8 cellular contexts compared by ENCODE assay signal in the genomic region with DNA sequence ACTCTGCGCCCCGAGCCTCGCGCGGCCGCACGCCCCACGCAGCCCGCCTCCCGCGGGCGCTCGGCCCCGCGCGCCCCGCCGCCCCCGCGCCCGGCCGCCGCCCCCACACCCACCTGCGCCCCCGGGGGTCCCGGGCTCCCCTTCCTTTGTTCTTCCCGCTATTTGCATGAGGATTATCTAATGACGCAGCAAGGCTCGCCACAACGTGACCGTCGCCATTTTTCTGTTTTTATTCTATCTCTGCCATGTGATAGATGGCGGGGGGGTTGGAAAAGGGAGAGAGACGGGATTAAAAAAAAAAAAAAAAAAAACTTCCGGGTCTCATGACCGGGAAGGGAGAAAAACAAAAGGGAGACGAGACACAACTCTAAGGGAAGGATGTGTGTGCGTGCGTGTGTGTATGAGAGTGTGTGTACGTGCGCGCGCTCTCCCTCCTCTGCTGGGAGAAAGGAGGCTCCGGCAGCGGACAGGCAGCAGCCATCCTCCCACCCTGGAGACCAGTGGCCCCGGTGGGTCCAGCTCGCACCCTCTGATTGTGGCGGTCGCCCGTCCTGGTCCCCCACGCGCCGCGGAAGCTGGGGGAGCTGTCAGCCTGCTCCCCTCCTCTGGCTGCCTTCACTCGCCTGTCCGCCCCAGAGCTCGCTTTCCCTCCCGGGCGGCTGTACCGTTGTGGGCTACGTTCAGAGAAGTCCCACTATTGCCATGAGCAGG.
A peak's percentile ranks its signal among the peaks of the same experiment; 100 is the strongest.
DNase-seq lines count a peak whose midpoint lies in the region; ATAC-seq, FAIRE-seq and TF ChIP-seq lines count a peak whose summit lies in the region.

No MANE protein-coding gene starts in this region.

- ATAC-seq in heart right ventricle, result peak; percentile 30 to 70 (median 62)
- peak; percentile 49 for ATAC-seq in upper lobe of right lung

- no peak for TF ChIP-seq CTCF in NB4 (IDR thresholded peaks at IDR 0.05; ENCODE audit: low read depth, low read length)
- TF ChIP-seq CTCF in heart right ventricle (IDR thresholded peaks at IDR 0.05), result no peak
- TF ChIP-seq CTCF in ovary (IDR thresholded peaks at IDR 0.05), result no peak
- TF ChIP-seq CTCF in upper lobe of right lung (IDR thresholded peaks at IDR 0.05), result no peak

- DNase-seq in DMS114 treated with DMSO at 0.1 percent for 48 hours (lab: John Stamatoyannopoulos, UW; ENCODE audit: unreplicated experiment) (peak; percentile 69), H54 (ENCODE audit: insufficient read length, low spot score) (peak; percentile 61), NB4 (ENCODE audit: low read depth) (peak; percentile 64), SW 1271 (lab: John Stamatoyannopoulos, UW) (peak; percentile 12 to 67), amygdala (lab: John Stamatoyannopoulos, UW) (peak in 55 of 56 donors; percentile 26 to 86 (median 71)), heart right ventricle (peak; percentile 66 to 86), ovary (peak; percentile 77 to 85 (median 81)), upper lobe of right lung (peak; percentile 83)

- H3K36me3 ChIP-seq in heart right ventricle (peaks cover 0 to 10% (median 0%) of the 10 kb centered on the region in 9 donors), ovary (no peaks in the 10 kb centered on the region), upper lobe of right lung (no peaks in the 10 kb centered on the region)

- TF ChIP-seq EP300 in ovary (IDR thresholded peaks at IDR 0.05), result no peak

- H3K27me3 ChIP-seq in heart right ventricle, result no peaks in the 10 kb centered on the region
- no peaks in the 10 kb centered on the region for H3K27me3 ChIP-seq in ovary
- H3K27me3 ChIP-seq in upper lobe of right lung, result no peaks in the 10 kb centered on the region

- 0 to 1% methylated on average over 57 to 61 of the region's 61 CpGs for WGBS in heart right ventricle, 2 donors
- 0 to 1% (median 1%) methylated on average over 42 to 61 of the region's 61 CpGs for WGBS in ovary, 3 donors

- peak; percentile 43 for FAIRE-seq in H54 (lab: Jason Lieb, UNC)

- H3K4me1 ChIP-seq in heart right ventricle (peaks cover 3 to 43% (median 40%) of the 10 kb centered on the region in 9 donors), ovary (ENCODE audit: insufficient read depth) (peaks cover 8% of the 10 kb centered on the region), upper lobe of right lung (peaks cover 32% of the 10 kb centered on the region)

- TF ChIP-seq POLR2A in H54 (IDR thresholded peaks at IDR 0.05; ENCODE audit: low read depth, low read length) (no peak), NB4 (IDR thresholded peaks at IDR 0.05; ENCODE audit: extremely low read depth, insufficient read length) (peak; percentile 46), ovary (IDR thresholded peaks at IDR 0.05) (peak; percentile 85)

- H3K9me3 ChIP-seq in heart right ventricle, result no peaks in the 10 kb centered on the region
- no peaks in the 10 kb centered on the region for H3K9me3 ChIP-seq in ovary
- no peaks in the 10 kb centered on the region for H3K9me3 ChIP-seq in upper lobe of right lung

- intact Hi-C loops in heart right ventricle (cut with DNase I), result loop anchor here in 8 of 10 donors (2.0 to 10.0 kb wide), 17 partner anchors 65 to 617 kb away; a partner anchor contains a TSS
- intact Hi-C loops in ovary (cut with DNase I), result loop anchor here in 2 of 4 donors (2.0 to 10.0 kb wide), 4 partner anchors 65 to 357 kb away; a partner anchor contains a TSS
- intact Hi-C loops in upper lobe of right lung (cut with DNase I), result loop anchor here (10.0 kb wide), 1 partner anchor 103 kb away; a partner anchor contains a TSS

- H3K27ac ChIP-seq in heart right ventricle (peak overlapping the region; percentile 97 to 100 (median 99)), ovary (peak overlapping the region; percentile 99 to 100), upper lobe of right lung (peak overlapping the region; percentile 100)

- H3K4me3 ChIP-seq in NB4 (ENCODE audit: low read depth, low read length) (peak overlapping the region; percentile 64), heart right ventricle (peak overlapping the region; percentile 69 to 99 (median 87)), ovary (peak overlapping the region; percentile 83), upper lobe of right lung (peak overlapping the region; percentile 89)

Comparison
In these comparisons a context has a peak if more than half of its experiments do, and no peak if none do; other contexts are left out.
1. Peak in every context shown above with its lines: DNase-seq, ATAC-seq, H3K4me3 ChIP-seq and H3K27ac ChIP-seq.